ENCODE assay signal across 28 cellular contexts in genomic region chr11:68938088-68938487, GRCh38. TPM values are rescaled to one million over a fixed set of nuclear protein-coding genes. Genes with fewer than 3 reads are reported as not detected.
DNase-seq lines count a peak whose midpoint lies in the region; ATAC-seq and TF ChIP-seq lines count a peak whose summit lies in the region.
"Had no signal": no experiment of that assay in that cellular context is flagged by ENCODE, and none has a peak within 500 bp of the region (broad histone marks: within the 10 kb centered on the region; RNA-seq: fewer than 3 reads in every experiment).

No MANE protein-coding gene starts in this region.

- no peak overlapping the region for H3K4me2 ChIP-seq in neuronal stem cell (ENCODE audit: insufficient read depth, low read length, poor library complexity, severe bottlenecking)
- H3K4me2 ChIP-seq: PC-9 had no signal

- H3K4me1 ChIP-seq in neuronal stem cell (ENCODE audit: control insufficient read depth in 2 of 2, insufficient read depth in 1 of 2, low read depth in 1 of 2, low read length in 2 of 2) (no peaks in the 10 kb centered on the region), tibial nerve (peaks cover 0 to 15% (median 5%) of the 10 kb centered on the region in 4 donors)

- ATAC-seq in esophagus mucosa: no peak

- TF ChIP-seq POLR2A in tibial nerve (IDR thresholded peaks at IDR 0.05): no peak

- DNase-seq in D341Med (ENCODE audit: low spot score) (peak; percentile 15), neuronal stem cell (ENCODE audit: low spot score) (no peak), NCI-H524 (lab: John Stamatoyannopoulos, UW) (no peak), tibial nerve (ENCODE audit: low spot score in 2 of 2) (no peak), HPDE6-E6E7 (ENCODE audit: extremely low spot score) (no peak)
- DNase-seq in Jurkat, Clone E6-1 (ENCODE audit: low read depth, low spot score): peak; percentile 96
- DNase-seq: CD4-positive, CD25-positive, alpha-beta regulatory T cell; DMS53; GM23248; H9; KG1; MG63; NCI-H1105 treated with DMSO at 0.1 percent for 48 hours; NCI-H146; NCI-H1930; NCI-H2107; NCI-H524 treated with DMSO at 0.1 percent for 48 hours; NCI-H82; NK-92 treated with Interleukin-12 subunit alpha and Interleukin-12 subunit beta, amount 100 ng/mL, for 24 hours; PC-9; SHP77 treated with DMSO at 0.1 percent for 48 hours had no signal

- no peak for TF ChIP-seq CTCF in tibial nerve (IDR thresholded peaks at IDR 0.05)

- no peak overlapping the region for H2BK12ac ChIP-seq in neuronal stem cell (ENCODE audit: low read length)

- H3K27me3 ChIP-seq in neuronal stem cell (ENCODE audit: control insufficient read depth in 3 of 3, insufficient read depth in 3 of 3, low read depth in 1 of 3, low read length in 3 of 3) (no peaks in the 10 kb centered on the region), tibial nerve (no peaks in the 10 kb centered on the region)
- H3K27me3 ChIP-seq: BLaER1, MG63 had no signal

- H3K36me3 Mint-ChIP-seq in dendritic cell treated with granulocyte-macrophage colony-stimulating factor and Interleukin-4, amounts not matched to agents 40 ng/mL and 50 ng/mL, for 4 days (ENCODE audit: low read depth): peaks cover 88% of the 10 kb centered on the region

- H3K4me1 Mint-ChIP-seq in dendritic cell treated with granulocyte-macrophage colony-stimulating factor and Interleukin-4, amounts not matched to agents 40 ng/mL and 50 ng/mL, for 4 days (ENCODE audit: low read depth): peaks cover 45% of the 10 kb centered on the region
- H3K4me1 Mint-ChIP-seq: CD4-positive, CD25-positive, alpha-beta regulatory T cell; H9 had no signal

- H4K91ac ChIP-seq in neuronal stem cell (ENCODE audit: low read depth, low read length, poor library complexity): no peak overlapping the region

- H2BK120ac ChIP-seq in neuronal stem cell (ENCODE audit: low read depth, low read length): no peak overlapping the region

- no CpG with 5 or more reads among the region's 18 CpGs for WGBS in neuronal stem cell (ENCODE audit: extremely low coverage in 2 of 2, insufficient read length in 2 of 2, insufficient replicate concordance in 1 of 2), 2 donors
- WGBS in tibial nerve, 2 donors: 88 to 92% methylated on average over 17 to 18 of the region's 18 CpGs

- H3K14ac ChIP-seq in neuronal stem cell (ENCODE audit: low read length): peak overlapping the region; percentile 32

- no peaks in the 10 kb centered on the region for H3K27me3 Mint-ChIP-seq in dendritic cell treated with granulocyte-macrophage colony-stimulating factor and Interleukin-4, amounts not matched to agents 40 ng/mL and 50 ng/mL, for 4 days
- H3K27me3 Mint-ChIP-seq: CD4-positive, CD25-positive, alpha-beta regulatory T cell had no signal

- H3K79me1 ChIP-seq in neuronal stem cell (ENCODE audit: low read depth, low read length): peaks cover 1% of the 10 kb centered on the region

- no peak overlapping the region for H2AFZ ChIP-seq in neuronal stem cell (ENCODE audit: low read length)
- H2AFZ ChIP-seq: GM23248, PC-9 had no signal

- no peak overlapping the region for H2BK5ac ChIP-seq in neuronal stem cell (ENCODE audit: low read length)

- H3K18ac ChIP-seq in neuronal stem cell (ENCODE audit: low read length): no peak overlapping the region

- peak overlapping the region; percentile 40 for H3K27ac Mint-ChIP-seq in dendritic cell treated with granulocyte-macrophage colony-stimulating factor and Interleukin-4, amounts not matched to agents 40 ng/mL and 50 ng/mL, for 4 days

- no peak overlapping the region for H3K4ac ChIP-seq in neuronal stem cell (ENCODE audit: low read length)

- H3K9ac ChIP-seq in neuronal stem cell (ENCODE audit: low read depth, low read length, poor library complexity): no peak overlapping the region
- H3K9ac ChIP-seq: BLaER1, GM23248 had no signal

- H3K9me3 Mint-ChIP-seq in dendritic cell treated with granulocyte-macrophage colony-stimulating factor and Interleukin-4, amounts not matched to agents 40 ng/mL and 50 ng/mL, for 4 days: no peaks in the 10 kb centered on the region
- H3K9me3 Mint-ChIP-seq: CD4-positive, CD25-positive, alpha-beta regulatory T cell; H9 had no signal

- no peak overlapping the region for H2BK15ac ChIP-seq in neuronal stem cell (ENCODE audit: low read length)

- H3K9me3 ChIP-seq in neuronal stem cell (replicated peaks in 1 of 2; ENCODE audit: control insufficient read depth in 2 of 2, insufficient read depth in 1 of 2, low read depth in 1 of 2, low read length in 2 of 2) (no peaks in the 10 kb centered on the region), tibial nerve (no peaks in the 10 kb centered on the region)
- H3K9me3 ChIP-seq: BLaER1, MG63 had no signal

- H3K27ac ChIP-seq in neuronal stem cell (replicated peaks; ENCODE audit: low read length): no peak overlapping the region
- no peak overlapping the region for H3K27ac ChIP-seq in tibial nerve
- H3K27ac ChIP-seq: BLaER1, GM23248, PC-9, SK-N-MC had no signal

- no peak overlapping the region for H3K4me3 Mint-ChIP-seq in dendritic cell treated with granulocyte-macrophage colony-stimulating factor and Interleukin-4, amounts not matched to agents 40 ng/mL and 50 ng/mL, for 4 days
- H3K4me3 Mint-ChIP-seq: CD4-positive, CD25-positive, alpha-beta regulatory T cell; H9 had no signal

- H3K36me3 ChIP-seq in neuronal stem cell (replicated peaks in 1 of 2; ENCODE audit: control insufficient read depth in 2 of 2, insufficient read depth in 2 of 2, low read length in 2 of 2): peaks cover 34 to 82% of the 10 kb centered on the region in 2 donors
- peaks cover 0 to 89% (median 17%) of the 10 kb centered on the region in 3 donors for H3K36me3 ChIP-seq in tibial nerve

- no peak overlapping the region for H2AK5ac ChIP-seq in neuronal stem cell (ENCODE audit: low read depth, low read length)

- H4K8ac ChIP-seq in neuronal stem cell (ENCODE audit: low read depth, low read length): no peak overlapping the region

- H3K4me3 ChIP-seq in Jurkat, Clone E6-1 (ENCODE audit: low read length): peak overlapping the region; percentile 44
- H3K4me3 ChIP-seq in neuronal stem cell (ENCODE audit: low read length in 2 of 2): no peak overlapping the region
- no peak overlapping the region for H3K4me3 ChIP-seq in tibial nerve
- H3K4me3 ChIP-seq: BLaER1, GM23248, MG63, PC-9, SK-N-MC had no signal

- H3K23ac ChIP-seq in neuronal stem cell (ENCODE audit: low read depth, low read length, poor library complexity): no peak overlapping the region

- intact Hi-C loops in dendritic cell treated with granulocyte-macrophage colony-stimulating factor and Interleukin-4, amounts not matched to agents 40 ng/mL and 50 ng/mL, for 4 days (cut with micrococcal nuclease): no loop called here

- no peak for TF ChIP-seq EP300 in tibial nerve (IDR thresholded peaks at IDR 0.05)

RNA-seq across cellular contexts. Expression of gene IGHMBP2, which starts 34.4 kb away (rescaled TPM):
- polyA plus RNA-seq in Jurkat, Clone E6-1 (2012; ENCODE audit: insufficient read depth, insufficient read length): 23.1 TPM
- 7.8 TPM for polyA plus RNA-seq in neuronal stem cell (2013, experiment 1 of 2)
- 7.6 TPM for polyA plus RNA-seq in neuronal stem cell (2013, experiment 2 of 2)
- 12.6 TPM for total RNA-seq in esophagus mucosa
- 10 to 100 TPM; 12.9 to 29.4 (median 22.3) TPM for total RNA-seq in tibial nerve

RNA-seq across cellular contexts. Expression of gene MRPL21, which starts 34.5 kb away (rescaled TPM):
- polyA plus RNA-seq in Jurkat, Clone E6-1 (2012; ENCODE audit: insufficient read depth, insufficient read length): 165 TPM
- 72.9 TPM for polyA plus RNA-seq in neuronal stem cell (2013, experiment 1 of 2)
- 67.6 TPM for polyA plus RNA-seq in neuronal stem cell (2013, experiment 2 of 2)
- total RNA-seq in esophagus mucosa (62.7 TPM), tibial nerve (10 to 100 TPM; 35.9 to 78.0 (median 49.8) TPM)

RNA-seq across cellular contexts. Expression of gene MRGPRD, which starts 42.7 kb away (rescaled TPM):
- polyA plus RNA-seq in Jurkat, Clone E6-1 (2012; ENCODE audit: insufficient read depth, insufficient read length): not detected
- 0.04 TPM for polyA plus RNA-seq in neuronal stem cell (2013, experiment 1 of 2)
- polyA plus RNA-seq in neuronal stem cell (2013, experiment 2 of 2): not detected
- total RNA-seq in esophagus mucosa: not detected
- not detected for total RNA-seq in tibial nerve
- total RNA-seq: CD4-positive, CD25-positive, alpha-beta regulatory T cell; Daoy; GM23248; H9; PC-9; RPMI7951 had no signal
- polyA plus RNA-seq: AG04450, GM23248 had no signal

Comparison
In these comparisons a context has a peak if more than half of its experiments do, and no peak if none do; other contexts are left out.
1. DNase-seq: peak in D341Med (single experiment) and Jurkat, Clone E6-1 (single experiment); none in neuronal stem cell (single experiment), NCI-H524 (0 of 2), tibial nerve (0 of 2) and HPDE6-E6E7 (single experiment).